ENCODE assay signal across 1 cellular context in the genomic region with DNA sequence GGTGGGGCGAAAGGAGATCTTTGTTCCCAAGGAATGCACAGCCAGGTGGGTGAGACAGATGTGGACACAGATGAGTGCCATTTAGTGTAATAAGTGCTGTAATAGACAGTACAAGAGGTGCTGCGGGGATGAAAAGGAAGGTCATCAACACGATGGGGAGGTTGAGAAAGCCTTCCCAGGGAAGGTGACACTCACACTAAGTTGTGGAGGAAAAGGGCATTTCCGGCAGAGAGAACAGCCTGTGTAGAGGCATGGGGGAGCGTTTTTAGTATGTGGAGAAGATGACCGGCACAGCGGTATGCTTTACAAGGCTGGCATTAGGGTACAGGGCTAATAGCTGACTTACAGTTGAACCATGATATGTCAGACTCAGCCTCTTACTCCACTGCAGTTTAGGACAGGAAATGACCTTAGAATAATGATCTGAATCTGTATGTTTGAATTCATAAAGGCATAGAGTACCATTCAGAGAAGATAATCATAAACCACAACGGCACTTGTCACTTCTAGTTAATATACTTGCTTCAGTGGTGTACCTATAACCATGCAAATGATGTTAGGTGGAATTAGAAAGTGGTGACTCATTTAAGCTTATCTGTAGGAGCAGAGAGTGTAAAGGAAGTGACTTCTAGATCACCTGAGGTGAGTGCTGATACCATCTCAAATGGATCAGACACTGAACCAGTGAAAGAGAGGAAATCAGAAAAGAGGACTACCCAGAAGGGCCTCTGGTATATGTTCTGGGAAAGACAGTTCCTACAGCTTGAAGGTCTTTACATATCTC.
TF ChIP-seq lines count a peak whose summit lies in the region.

No MANE protein-coding gene starts in this region.

TF ChIP-seq in GM12878, 131 proteins besides CTCF, POLR2A, EP300 and RAD21 (continued from another document):
- TF ChIP-seq, protein P1, sequence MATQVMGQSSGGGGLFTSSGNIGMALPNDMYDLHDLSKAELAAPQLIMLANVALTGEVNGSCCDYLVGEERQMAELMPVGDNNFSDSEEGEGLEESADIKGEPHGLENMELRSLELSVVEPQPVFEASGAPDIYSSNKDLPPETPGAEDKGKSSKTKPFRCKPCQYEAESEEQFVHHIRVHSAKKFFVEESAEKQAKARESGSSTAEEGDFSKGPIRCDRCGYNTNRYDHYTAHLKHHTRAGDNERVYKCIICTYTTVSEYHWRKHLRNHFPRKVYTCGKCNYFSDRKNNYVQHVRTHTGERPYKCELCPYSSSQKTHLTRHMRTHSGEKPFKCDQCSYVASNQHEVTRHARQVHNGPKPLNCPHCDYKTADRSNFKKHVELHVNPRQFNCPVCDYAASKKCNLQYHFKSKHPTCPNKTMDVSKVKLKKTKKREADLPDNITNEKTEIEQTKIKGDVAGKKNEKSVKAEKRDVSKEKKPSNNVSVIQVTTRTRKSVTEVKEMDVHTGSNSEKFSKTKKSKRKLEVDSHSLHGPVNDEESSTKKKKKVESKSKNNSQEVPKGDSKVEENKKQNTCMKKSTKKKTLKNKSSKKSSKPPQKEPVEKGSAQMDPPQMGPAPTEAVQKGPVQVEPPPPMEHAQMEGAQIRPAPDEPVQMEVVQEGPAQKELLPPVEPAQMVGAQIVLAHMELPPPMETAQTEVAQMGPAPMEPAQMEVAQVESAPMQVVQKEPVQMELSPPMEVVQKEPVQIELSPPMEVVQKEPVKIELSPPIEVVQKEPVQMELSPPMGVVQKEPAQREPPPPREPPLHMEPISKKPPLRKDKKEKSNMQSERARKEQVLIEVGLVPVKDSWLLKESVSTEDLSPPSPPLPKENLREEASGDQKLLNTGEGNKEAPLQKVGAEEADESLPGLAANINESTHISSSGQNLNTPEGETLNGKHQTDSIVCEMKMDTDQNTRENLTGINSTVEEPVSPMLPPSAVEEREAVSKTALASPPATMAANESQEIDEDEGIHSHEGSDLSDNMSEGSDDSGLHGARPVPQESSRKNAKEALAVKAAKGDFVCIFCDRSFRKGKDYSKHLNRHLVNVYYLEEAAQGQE (IDR thresholded peaks at IDR 0.05; ENCODE audit: low read depth, low read length) = no peak
- TF ChIP-seq SRF (IDR thresholded peaks at IDR 0.05; ENCODE audit: low read depth in 2 of 2, low read length in 2 of 2) (0 out of 4 replicates have a peak, but pooled peaks of 1 of the 2 experiments have one; percentile 13), RB1 (IDR thresholded peaks at IDR 0.05; ENCODE audit: borderline replicate concordance) (no peak), SUPT20H (IDR thresholded peaks at IDR 0.05; ENCODE audit: borderline replicate concordance, control insufficient read depth, low read depth, low read length) (no peak), CREB1 (IDR thresholded peaks at IDR 0.05; ENCODE audit: low read depth) (peak; percentile 16; the same call in 1 of the 2 replicates), CBFB (IDR thresholded peaks at IDR 0.05; ENCODE audit: low read depth) (no peak), BHLHE40 (IDR thresholded peaks at IDR 0.05; ENCODE audit: borderline replicate concordance in 1 of 2, low read depth in 2 of 2, low read length in 1 of 2) (peak in 1 of 2 experiments; percentile 32; a peak in 1 of 4 replicates), NBN (IDR thresholded peaks at IDR 0.05) (no peak), RUNX3 (IDR thresholded peaks at IDR 0.05; ENCODE audit: low read length) (peak; percentile 70)
- TF ChIP-seq, protein P2, sequence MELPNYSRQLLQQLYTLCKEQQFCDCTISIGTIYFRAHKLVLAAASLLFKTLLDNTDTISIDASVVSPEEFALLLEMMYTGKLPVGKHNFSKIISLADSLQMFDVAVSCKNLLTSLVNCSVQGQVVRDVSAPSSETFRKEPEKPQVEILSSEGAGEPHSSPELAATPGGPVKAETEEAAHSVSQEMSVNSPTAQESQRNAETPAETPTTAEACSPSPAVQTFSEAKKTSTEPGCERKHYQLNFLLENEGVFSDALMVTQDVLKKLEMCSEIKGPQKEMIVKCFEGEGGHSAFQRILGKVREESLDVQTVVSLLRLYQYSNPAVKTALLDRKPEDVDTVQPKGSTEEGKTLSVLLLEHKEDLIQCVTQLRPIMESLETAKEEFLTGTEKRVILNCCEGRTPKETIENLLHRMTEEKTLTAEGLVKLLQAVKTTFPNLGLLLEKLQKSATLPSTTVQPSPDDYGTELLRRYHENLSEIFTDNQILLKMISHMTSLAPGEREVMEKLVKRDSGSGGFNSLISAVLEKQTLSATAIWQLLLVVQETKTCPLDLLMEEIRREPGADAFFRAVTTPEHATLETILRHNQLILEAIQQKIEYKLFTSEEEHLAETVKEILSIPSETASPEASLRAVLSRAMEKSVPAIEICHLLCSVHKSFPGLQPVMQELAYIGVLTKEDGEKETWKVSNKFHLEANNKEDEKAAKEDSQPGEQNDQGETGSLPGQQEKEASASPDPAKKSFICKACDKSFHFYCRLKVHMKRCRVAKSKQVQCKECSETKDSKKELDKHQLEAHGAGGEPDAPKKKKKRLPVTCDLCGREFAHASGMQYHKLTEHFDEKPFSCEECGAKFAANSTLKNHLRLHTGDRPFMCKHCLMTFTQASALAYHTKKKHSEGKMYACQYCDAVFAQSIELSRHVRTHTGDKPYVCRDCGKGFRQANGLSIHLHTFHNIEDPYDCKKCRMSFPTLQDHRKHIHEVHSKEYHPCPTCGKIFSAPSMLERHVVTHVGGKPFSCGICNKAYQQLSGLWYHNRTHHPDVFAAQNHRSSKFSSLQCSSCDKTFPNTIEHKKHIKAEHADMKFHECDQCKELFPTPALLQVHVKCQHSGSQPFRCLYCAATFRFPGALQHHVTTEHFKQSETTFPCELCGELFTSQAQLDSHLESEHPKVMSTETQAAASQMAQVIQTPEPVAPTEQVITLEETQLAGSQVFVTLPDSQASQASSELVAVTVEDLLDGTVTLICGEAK (IDR thresholded peaks at IDR 0.05; ENCODE audit: borderline replicate concordance) = no peak
- TF ChIP-seq, protein P3, sequence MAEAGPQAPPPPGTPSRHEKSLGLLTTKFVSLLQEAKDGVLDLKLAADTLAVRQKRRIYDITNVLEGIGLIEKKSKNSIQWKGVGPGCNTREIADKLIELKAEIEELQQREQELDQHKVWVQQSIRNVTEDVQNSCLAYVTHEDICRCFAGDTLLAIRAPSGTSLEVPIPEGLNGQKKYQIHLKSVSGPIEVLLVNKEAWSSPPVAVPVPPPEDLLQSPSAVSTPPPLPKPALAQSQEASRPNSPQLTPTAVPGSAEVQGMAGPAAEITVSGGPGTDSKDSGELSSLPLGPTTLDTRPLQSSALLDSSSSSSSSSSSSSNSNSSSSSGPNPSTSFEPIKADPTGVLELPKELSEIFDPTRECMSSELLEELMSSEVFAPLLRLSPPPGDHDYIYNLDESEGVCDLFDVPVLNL (IDR thresholded peaks at IDR 0.05; ENCODE audit: low read depth, low read length) = no peak
